ENCODE assay signal across 1 cellular context in the genomic region with DNA sequence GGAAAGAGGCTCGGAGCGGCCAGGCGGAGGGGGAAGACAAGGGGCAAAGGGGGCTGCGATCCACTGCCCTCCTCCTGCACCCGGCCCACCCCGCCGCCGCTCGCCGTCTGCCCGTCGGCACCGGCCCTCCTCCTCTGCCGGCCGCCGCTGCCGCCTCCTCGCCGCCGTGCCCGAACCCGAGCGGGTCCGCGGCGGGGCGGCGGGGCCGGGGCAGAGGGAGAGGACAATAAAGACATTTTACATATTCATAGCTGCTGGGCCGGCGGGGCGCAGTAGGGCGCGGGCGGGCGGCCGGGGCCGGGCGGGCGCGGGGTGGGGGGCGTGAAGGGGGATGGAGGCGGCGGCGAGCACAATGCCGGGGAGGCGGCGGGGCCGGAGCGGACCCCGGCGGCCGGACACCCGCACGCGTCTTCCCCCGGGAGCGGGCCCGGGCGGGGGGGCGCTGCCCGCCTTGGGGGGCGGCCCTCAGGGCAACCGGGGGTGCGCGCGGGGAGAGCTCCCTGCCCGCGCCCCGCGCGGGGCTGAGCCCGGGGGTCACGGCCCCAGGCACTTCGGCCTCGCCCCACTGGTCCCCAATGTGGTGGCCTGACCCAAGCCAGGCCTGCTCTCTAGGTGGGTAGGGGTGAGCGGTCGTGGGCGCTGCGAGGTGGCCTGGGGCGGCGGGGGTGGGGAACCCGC.
TF ChIP-seq lines count a peak whose summit lies in the region.

No MANE protein-coding gene starts in this region.

TF ChIP-seq in K562, 482 proteins besides CTCF, POLR2A, EP300 and RAD21 (continued from another document):
- TF ChIP-seq, protein P1, sequence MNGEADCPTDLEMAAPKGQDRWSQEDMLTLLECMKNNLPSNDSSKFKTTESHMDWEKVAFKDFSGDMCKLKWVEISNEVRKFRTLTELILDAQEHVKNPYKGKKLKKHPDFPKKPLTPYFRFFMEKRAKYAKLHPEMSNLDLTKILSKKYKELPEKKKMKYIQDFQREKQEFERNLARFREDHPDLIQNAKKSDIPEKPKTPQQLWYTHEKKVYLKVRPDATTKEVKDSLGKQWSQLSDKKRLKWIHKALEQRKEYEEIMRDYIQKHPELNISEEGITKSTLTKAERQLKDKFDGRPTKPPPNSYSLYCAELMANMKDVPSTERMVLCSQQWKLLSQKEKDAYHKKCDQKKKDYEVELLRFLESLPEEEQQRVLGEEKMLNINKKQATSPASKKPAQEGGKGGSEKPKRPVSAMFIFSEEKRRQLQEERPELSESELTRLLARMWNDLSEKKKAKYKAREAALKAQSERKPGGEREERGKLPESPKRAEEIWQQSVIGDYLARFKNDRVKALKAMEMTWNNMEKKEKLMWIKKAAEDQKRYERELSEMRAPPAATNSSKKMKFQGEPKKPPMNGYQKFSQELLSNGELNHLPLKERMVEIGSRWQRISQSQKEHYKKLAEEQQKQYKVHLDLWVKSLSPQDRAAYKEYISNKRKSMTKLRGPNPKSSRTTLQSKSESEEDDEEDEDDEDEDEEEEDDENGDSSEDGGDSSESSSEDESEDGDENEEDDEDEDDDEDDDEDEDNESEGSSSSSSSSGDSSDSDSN (IDR thresholded peaks at IDR 0.05; ENCODE audit: borderline replicate concordance in 1 of 2, low read depth in 2 of 2, low read length in 2 of 2): 0 out of 4 replicates have a peak, but pooled peaks have one; percentile 66 to 71
- TF ChIP-seq, protein P2, sequence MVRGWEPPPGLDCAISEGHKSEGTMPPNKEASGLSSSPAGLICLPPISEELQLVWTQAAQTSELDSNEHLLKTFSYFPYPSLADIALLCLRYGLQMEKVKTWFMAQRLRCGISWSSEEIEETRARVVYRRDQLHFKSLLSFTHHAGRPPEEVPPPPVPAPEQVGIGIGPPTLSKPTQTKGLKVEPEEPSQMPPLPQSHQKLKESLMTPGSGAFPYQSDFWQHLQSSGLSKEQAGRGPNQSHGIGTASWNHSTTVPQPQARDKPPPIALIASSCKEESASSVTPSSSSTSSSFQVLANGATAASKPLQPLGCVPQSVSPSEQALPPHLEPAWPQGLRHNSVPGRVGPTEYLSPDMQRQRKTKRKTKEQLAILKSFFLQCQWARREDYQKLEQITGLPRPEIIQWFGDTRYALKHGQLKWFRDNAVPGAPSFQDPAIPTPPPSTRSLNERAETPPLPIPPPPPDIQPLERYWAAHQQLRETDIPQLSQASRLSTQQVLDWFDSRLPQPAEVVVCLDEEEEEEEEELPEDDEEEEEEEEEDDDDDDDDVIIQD (CRISPR knock-in tag; IDR thresholded peaks at IDR 0.05): 0 out of 2 replicates have a peak, but pooled peaks have one; percentile 42
- TF ChIP-seq, protein P3, sequence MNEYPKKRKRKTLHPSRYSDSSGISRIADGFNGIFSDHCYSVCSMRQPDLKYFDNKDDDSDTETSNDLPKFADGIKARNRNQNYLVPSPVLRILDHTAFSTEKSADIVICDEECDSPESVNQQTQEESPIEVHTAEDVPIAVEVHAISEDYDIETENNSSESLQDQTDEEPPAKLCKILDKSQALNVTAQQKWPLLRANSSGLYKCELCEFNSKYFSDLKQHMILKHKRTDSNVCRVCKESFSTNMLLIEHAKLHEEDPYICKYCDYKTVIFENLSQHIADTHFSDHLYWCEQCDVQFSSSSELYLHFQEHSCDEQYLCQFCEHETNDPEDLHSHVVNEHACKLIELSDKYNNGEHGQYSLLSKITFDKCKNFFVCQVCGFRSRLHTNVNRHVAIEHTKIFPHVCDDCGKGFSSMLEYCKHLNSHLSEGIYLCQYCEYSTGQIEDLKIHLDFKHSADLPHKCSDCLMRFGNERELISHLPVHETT (CRISPR knock-in tag; conservative IDR thresholded peaks at IDR 0.05 in 1 of 2, IDR thresholded peaks at IDR 0.05 in 1 of 2): 0 out of 4 replicates have a peak, but pooled peaks of 1 of the 2 experiments have one; percentile 6
- TF ChIP-seq NONO (IDR thresholded peaks at IDR 0.05; ENCODE audit: low read depth in 2 of 2, low read length in 1 of 2): peak; percentile 40 to 75; a peak in 3 of 4 replicates
- TF ChIP-seq ESRRA (IDR thresholded peaks at IDR 0.05; ENCODE audit: borderline replicate concordance, low read depth): no peak
- TF ChIP-seq RB1 (IDR thresholded peaks at IDR 0.05; ENCODE audit: low read depth): peak; percentile 70
- TF ChIP-seq, protein P4, sequence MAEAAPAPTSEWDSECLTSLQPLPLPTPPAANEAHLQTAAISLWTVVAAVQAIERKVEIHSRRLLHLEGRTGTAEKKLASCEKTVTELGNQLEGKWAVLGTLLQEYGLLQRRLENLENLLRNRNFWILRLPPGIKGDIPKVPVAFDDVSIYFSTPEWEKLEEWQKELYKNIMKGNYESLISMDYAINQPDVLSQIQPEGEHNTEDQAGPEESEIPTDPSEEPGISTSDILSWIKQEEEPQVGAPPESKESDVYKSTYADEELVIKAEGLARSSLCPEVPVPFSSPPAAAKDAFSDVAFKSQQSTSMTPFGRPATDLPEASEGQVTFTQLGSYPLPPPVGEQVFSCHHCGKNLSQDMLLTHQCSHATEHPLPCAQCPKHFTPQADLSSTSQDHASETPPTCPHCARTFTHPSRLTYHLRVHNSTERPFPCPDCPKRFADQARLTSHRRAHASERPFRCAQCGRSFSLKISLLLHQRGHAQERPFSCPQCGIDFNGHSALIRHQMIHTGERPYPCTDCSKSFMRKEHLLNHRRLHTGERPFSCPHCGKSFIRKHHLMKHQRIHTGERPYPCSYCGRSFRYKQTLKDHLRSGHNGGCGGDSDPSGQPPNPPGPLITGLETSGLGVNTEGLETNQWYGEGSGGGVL (CRISPR knock-in tag; IDR thresholded peaks at IDR 0.05): no peak
- TF ChIP-seq TEAD2 (tag; IDR thresholded peaks at IDR 0.05): no peak
- TF ChIP-seq MAFK (IDR thresholded peaks at IDR 0.05; ENCODE audit: low read length): no peak
